ENCODE assay signal across 1 cellular context in the genomic region with DNA sequence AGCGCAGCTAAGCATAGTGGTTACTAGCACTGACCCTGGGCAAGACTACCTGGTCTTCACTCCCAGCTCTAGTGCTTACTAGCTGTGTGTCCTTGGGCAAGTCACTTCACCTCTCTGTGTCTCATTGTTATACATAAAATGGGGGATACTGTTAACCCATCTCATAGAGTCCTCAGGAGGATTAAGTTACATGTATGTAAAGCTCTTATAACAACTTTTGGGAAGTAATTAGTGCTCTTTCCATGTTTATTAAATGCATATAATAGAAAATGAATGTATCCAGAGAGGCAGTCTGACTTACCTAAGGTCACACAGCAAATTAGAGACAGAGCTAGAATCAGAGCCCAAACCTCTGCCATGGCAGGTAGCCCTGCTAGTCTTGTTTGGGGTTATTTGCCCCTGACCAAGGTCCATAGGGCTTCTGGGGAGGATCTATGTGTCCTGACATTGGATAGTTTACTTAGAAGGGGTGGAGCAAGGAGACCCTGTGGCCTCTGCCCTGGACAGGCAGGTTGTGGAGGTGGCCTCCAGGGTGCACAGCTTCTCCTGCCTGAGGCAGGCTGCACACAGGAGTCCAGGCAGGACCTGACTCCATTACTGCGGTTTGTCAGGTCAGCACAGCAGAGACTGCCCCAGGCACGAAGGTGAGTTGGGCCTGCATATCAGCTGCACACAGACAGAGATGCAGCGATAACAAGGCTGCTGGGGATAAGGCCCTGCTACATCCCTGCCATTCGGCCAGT.
TF ChIP-seq lines count a peak whose summit lies in the region.

No MANE protein-coding gene starts in this region.

TF ChIP-seq in K562, 482 proteins besides CTCF, POLR2A, EP300 and RAD21 (continues in another document):
- TF ChIP-seq XRCC3 (IDR thresholded peaks at IDR 0.05): no peak
- TF ChIP-seq ZNF324 (CRISPR knock-in tag; IDR thresholded peaks at IDR 0.05): no peak
- no peak for TF ChIP-seq ZZZ3 (IDR thresholded peaks at IDR 0.05)
- no peak for TF ChIP-seq SIRT6 (IDR thresholded peaks at IDR 0.05; ENCODE audit: low read depth, low read length)
- TF ChIP-seq LEF1 (IDR thresholded peaks at IDR 0.05): no peak
- no peak for TF ChIP-seq ATF7 (IDR thresholded peaks at IDR 0.05)
- TF ChIP-seq GATAD2B (IDR thresholded peaks at IDR 0.05; ENCODE audit: borderline replicate concordance): no peak
- TF ChIP-seq, protein P1, sequence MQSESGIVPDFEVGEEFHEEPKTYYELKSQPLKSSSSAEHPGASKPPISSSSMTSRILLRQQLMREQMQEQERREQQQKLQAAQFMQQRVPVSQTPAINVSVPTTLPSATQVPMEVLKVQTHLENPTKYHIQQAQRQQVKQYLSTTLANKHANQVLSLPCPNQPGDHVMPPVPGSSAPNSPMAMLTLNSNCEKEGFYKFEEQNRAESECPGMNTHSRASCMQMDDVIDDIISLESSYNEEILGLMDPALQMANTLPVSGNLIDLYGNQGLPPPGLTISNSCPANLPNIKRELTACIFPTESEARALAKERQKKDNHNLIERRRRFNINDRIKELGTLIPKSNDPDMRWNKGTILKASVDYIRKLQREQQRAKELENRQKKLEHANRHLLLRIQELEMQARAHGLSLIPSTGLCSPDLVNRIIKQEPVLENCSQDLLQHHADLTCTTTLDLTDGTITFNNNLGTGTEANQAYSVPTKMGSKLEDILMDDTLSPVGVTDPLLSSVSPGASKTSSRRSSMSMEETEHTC (IDR thresholded peaks at IDR 0.05): no peak
- no peak for TF ChIP-seq MAFF (IDR thresholded peaks at IDR 0.05; ENCODE audit: low read length)
- TF ChIP-seq CXXC5 (CRISPR knock-in tag; IDR thresholded peaks at IDR 0.05): no peak
- TF ChIP-seq MTF1 (CRISPR knock-in tag; IDR thresholded peaks at IDR 0.05; ENCODE audit: borderline replicate concordance): no peak
- no peak for TF ChIP-seq PATZ1 (CRISPR knock-in tag; IDR thresholded peaks at IDR 0.05; ENCODE audit: borderline replicate concordance)
- 0 out of 2 replicates have a peak, but pooled peaks have one; percentile 45 for TF ChIP-seq MTA2 (IDR thresholded peaks at IDR 0.05; ENCODE audit: low read depth)
- no peak for TF ChIP-seq CHD2 (IDR thresholded peaks at IDR 0.05; ENCODE audit: low read depth, low read length)
- TF ChIP-seq USF2 (CRISPR knock-in tag; IDR thresholded peaks at IDR 0.05): no peak
- no peak for TF ChIP-seq ZNF133 (CRISPR knock-in tag; IDR thresholded peaks at IDR 0.05)
- no peak for TF ChIP-seq TRIM25 (IDR thresholded peaks at IDR 0.05; ENCODE audit: borderline replicate concordance)
- no peak for TF ChIP-seq USF1 (CRISPR knock-in tag; IDR thresholded peaks at IDR 0.05)
- no peak for TF ChIP-seq TFAM (CRISPR knock-in tag; conservative IDR thresholded peaks at IDR 0.05)
- TF ChIP-seq ZNF41 (CRISPR knock-in tag; conservative IDR thresholded peaks at IDR 0.05): no peak
- TF ChIP-seq SPI1 (IDR thresholded peaks at IDR 0.05; ENCODE audit: borderline replicate concordance, low read depth, low read length): no peak
- no peak for TF ChIP-seq ZNF124 (CRISPR knock-in tag; IDR thresholded peaks at IDR 0.05)
- no peak for TF ChIP-seq BRF2 (IDR thresholded peaks at IDR 0.05; ENCODE audit: borderline replicate concordance, insufficient read depth, insufficient read length)
- TF ChIP-seq PCBP2 (IDR thresholded peaks at IDR 0.05; ENCODE audit: low read depth, low read length, poor library complexity, severe bottlenecking): no peak
- TF ChIP-seq, protein P2, sequence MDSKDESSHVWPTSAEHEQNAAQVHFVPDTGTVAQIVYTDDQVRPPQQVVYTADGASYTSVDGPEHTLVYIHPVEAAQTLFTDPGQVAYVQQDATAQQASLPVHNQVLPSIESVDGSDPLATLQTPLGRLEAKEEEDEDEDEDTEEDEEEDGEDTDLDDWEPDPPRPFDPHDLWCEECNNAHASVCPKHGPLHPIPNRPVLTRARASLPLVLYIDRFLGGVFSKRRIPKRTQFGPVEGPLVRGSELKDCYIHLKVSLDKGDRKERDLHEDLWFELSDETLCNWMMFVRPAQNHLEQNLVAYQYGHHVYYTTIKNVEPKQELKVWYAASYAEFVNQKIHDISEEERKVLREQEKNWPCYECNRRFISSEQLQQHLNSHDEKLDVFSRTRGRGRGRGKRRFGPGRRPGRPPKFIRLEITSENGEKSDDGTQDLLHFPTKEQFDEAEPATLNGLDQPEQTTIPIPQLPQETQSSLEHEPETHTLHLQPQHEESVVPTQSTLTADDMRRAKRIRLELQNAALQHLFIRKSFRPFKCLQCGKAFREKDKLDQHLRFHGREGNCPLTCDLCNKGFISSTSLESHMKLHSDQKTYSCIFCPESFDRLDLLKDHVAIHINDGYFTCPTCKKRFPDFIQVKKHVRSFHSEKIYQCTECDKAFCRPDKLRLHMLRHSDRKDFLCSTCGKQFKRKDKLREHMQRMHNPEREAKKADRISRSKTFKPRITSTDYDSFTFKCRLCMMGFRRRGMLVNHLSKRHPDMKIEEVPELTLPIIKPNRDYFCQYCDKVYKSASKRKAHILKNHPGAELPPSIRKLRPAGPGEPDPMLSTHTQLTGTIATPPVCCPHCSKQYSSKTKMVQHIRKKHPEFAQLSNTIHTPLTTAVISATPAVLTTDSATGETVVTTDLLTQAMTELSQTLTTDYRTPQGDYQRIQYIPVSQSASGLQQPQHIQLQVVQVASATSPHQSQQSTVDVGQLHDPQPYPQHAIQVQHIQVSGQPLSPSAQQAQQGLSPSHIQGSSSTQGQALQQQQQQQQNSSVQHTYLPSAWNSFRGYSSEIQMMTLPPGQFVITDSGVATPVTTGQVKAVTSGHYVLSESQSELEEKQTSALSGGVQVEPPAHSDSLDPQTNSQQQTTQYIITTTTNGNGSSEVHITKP (IDR thresholded peaks at IDR 0.05; ENCODE audit: partially characterized antibody): no peak
- TF ChIP-seq ZNF780A (CRISPR knock-in tag; IDR thresholded peaks at IDR 0.05): no peak
- no peak for TF ChIP-seq ZSCAN32 (CRISPR knock-in tag; IDR thresholded peaks at IDR 0.05)
- peak; percentile 85 for TF ChIP-seq TEAD4 (IDR thresholded peaks at IDR 0.05; ENCODE audit: low read length)
- no peak for TF ChIP-seq TEAD4 (CRISPR knock-in tag; IDR thresholded peaks at IDR 0.05; ENCODE audit: borderline replicate concordance)
- no peak for TF ChIP-seq CLOCK (CRISPR knock-in tag; IDR thresholded peaks at IDR 0.05; ENCODE audit: borderline replicate concordance)
- TF ChIP-seq CCAR2 (IDR thresholded peaks at IDR 0.05; ENCODE audit: low read depth, low read length): no peak
- no peak for TF ChIP-seq ZNF583 (CRISPR knock-in tag; IDR thresholded peaks at IDR 0.05)
- no peak for TF ChIP-seq ZNF398 (CRISPR knock-in tag; IDR thresholded peaks at IDR 0.05)
- TF ChIP-seq ZNF75A (CRISPR knock-in tag; IDR thresholded peaks at IDR 0.05): no peak
- no peak for TF ChIP-seq SMARCB1 (IDR thresholded peaks at IDR 0.05; ENCODE audit: insufficient read length, low read depth)
- TF ChIP-seq ZNF197 (CRISPR knock-in tag; IDR thresholded peaks at IDR 0.05; ENCODE audit: low read depth): no peak
- TF ChIP-seq, protein P3, sequence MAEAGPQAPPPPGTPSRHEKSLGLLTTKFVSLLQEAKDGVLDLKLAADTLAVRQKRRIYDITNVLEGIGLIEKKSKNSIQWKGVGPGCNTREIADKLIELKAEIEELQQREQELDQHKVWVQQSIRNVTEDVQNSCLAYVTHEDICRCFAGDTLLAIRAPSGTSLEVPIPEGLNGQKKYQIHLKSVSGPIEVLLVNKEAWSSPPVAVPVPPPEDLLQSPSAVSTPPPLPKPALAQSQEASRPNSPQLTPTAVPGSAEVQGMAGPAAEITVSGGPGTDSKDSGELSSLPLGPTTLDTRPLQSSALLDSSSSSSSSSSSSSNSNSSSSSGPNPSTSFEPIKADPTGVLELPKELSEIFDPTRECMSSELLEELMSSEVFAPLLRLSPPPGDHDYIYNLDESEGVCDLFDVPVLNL (CRISPR knock-in tag; IDR thresholded peaks at IDR 0.05; ENCODE audit: low read depth): no peak
